Comparison of ENCODE assay signal across 1 cellular context in the genomic region with DNA sequence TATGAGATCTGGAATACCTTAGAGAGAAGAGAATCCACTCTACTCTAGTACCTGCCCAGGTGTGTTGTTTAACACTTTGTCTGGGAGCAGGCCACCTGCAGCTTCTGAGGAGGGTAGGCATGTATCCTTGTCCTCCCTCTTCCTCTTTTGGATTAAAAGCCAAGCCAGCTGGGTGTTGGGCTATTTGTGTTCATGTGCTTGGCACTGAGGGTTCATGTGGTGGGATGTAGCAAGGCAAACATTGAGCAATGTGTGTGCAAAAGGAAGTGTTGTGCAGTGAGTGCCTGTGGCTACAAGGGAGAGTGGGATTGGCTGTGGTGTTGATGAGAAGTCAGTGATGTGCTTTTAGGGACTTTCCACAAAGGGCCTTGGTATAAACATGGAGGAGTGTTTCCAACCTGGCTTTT.
TF ChIP-seq lines count a peak whose summit lies in the region.

No MANE protein-coding gene starts in this region.

TF ChIP-seq in HepG2, 621 proteins besides CTCF, POLR2A, EP300 and RAD21 (continued from another document):
- TF ChIP-seq ZNF274 (CRISPR knock-in tag; IDR thresholded peaks at IDR 0.05): 0 out of 2 replicates have a peak, but pooled peaks have one; percentile 37
- TF ChIP-seq HMGXB3 (CRISPR knock-in tag; IDR thresholded peaks at IDR 0.05; ENCODE audit: borderline replicate concordance): peak; percentile 99
TF ChIP-seq in HepG2: peak in this region for 233.
